1 cellular context compared by ENCODE assay signal in genomic region chr3:186605561-186606545, GRCh38.
TF ChIP-seq lines count a peak whose summit lies in the region.

No MANE protein-coding gene starts in this region.

TF ChIP-seq in HepG2, 621 proteins besides CTCF, POLR2A, EP300 and RAD21 (continued from another document and continues in another):
- no peak for TF ChIP-seq NFAT5 (CRISPR knock-in tag; IDR thresholded peaks at IDR 0.05)
- TF ChIP-seq ATF6 (CRISPR knock-in tag; conservative IDR thresholded peaks at IDR 0.05), result no peak
- TF ChIP-seq FOXC1 (CRISPR knock-in tag; IDR thresholded peaks at IDR 0.05; ENCODE audit: borderline replicate concordance), result peak; percentile 24; the same call in 1 of the 2 replicates
- peak; percentile 49; the same call in 1 of the 2 replicates for TF ChIP-seq SMYD3 (CRISPR knock-in tag; IDR thresholded peaks at IDR 0.05)
- TF ChIP-seq JUN (CRISPR knock-in tag; IDR thresholded peaks at IDR 0.05), result peak; percentile 60; the same call in 1 of the 2 replicates
- 0 out of 2 replicates have a peak, but pooled peaks have one; percentile 23 for TF ChIP-seq ZNF441 (CRISPR knock-in tag; IDR thresholded peaks at IDR 0.05; ENCODE audit: borderline replicate concordance)
- no peak for TF ChIP-seq ZUFSP (CRISPR knock-in tag; IDR thresholded peaks at IDR 0.05; ENCODE audit: borderline replicate concordance)
- no peak for TF ChIP-seq MXD4 (CRISPR knock-in tag; IDR thresholded peaks at IDR 0.05)
- peak; percentile 91 for TF ChIP-seq HOXA5 (CRISPR knock-in tag; IDR thresholded peaks at IDR 0.05)
- TF ChIP-seq MAZ (IDR thresholded peaks at IDR 0.05; ENCODE audit: borderline replicate concordance, low read depth, low read length), result no peak
- 0 out of 2 replicates have a peak, but pooled peaks have one; percentile 8 for TF ChIP-seq MAZ (CRISPR knock-in tag; IDR thresholded peaks at IDR 0.05; ENCODE audit: low read depth)
- TF ChIP-seq ZNF660 (CRISPR knock-in tag; IDR thresholded peaks at IDR 0.05; ENCODE audit: borderline replicate concordance, low read depth), result no peak
- peak; percentile 88 for TF ChIP-seq CREM (IDR thresholded peaks at IDR 0.05)
- TF ChIP-seq CREM (CRISPR knock-in tag; IDR thresholded peaks at IDR 0.05), result no peak
- TF ChIP-seq MIER3 (CRISPR knock-in tag; IDR thresholded peaks at IDR 0.05; ENCODE audit: borderline replicate concordance), result peak; percentile 71; the same call in 1 of the 2 replicates
- peak; percentile 60; the same call in 1 of the 2 replicates for TF ChIP-seq ZNF362 (CRISPR knock-in tag; IDR thresholded peaks at IDR 0.05; ENCODE audit: borderline replicate concordance)
- TF ChIP-seq TEAD3 (CRISPR knock-in tag; optimal IDR thresholded peaks at IDR 0.05; ENCODE audit: borderline replicate concordance), result peak; percentile 56
- peak; percentile 39; the same call in 1 of the 2 replicates for TF ChIP-seq ZNF609 (CRISPR knock-in tag; IDR thresholded peaks at IDR 0.05; ENCODE audit: borderline replicate concordance)
- 0 out of 2 replicates have a peak, but pooled peaks have one; percentile 37 for TF ChIP-seq ZNF335 (CRISPR knock-in tag; IDR thresholded peaks at IDR 0.05)
- TF ChIP-seq ZNF337 (CRISPR knock-in tag; IDR thresholded peaks at IDR 0.05; ENCODE audit: borderline replicate concordance, low read depth), result 0 out of 2 replicates have a peak, but pooled peaks have one; percentile 41
- TF ChIP-seq NBN (conservative IDR thresholded peaks at IDR 0.05), result no peak
- TF ChIP-seq KDM5B (CRISPR knock-in tag; IDR thresholded peaks at IDR 0.05; ENCODE audit: borderline replicate concordance), result no peak
- TF ChIP-seq HOXA9 (CRISPR knock-in tag; IDR thresholded peaks at IDR 0.05; ENCODE audit: borderline replicate concordance), result no peak
- no peak for TF ChIP-seq IRF9 (CRISPR knock-in tag; IDR thresholded peaks at IDR 0.05; ENCODE audit: borderline replicate concordance)
- TF ChIP-seq MATR3 (CRISPR knock-in tag; IDR thresholded peaks at IDR 0.05), result no peak
- peak; percentile 44; the same call in 1 of the 2 replicates for TF ChIP-seq ERF (CRISPR knock-in tag; IDR thresholded peaks at IDR 0.05)
- TF ChIP-seq ZNF326 (CRISPR knock-in tag; IDR thresholded peaks at IDR 0.05; ENCODE audit: borderline replicate concordance), result no peak
- TF ChIP-seq USF2 (IDR thresholded peaks at IDR 0.05; ENCODE audit: low read depth, low read length), result no peak
- no peak for TF ChIP-seq USF2 (CRISPR knock-in tag; IDR thresholded peaks at IDR 0.05; ENCODE audit: borderline replicate concordance)
- 0 out of 2 replicates have a peak, but pooled peaks have one; percentile 19 for TF ChIP-seq TAF1 (CRISPR knock-in tag; IDR thresholded peaks at IDR 0.05)
- peak; percentile 85 for TF ChIP-seq FOXP4 (CRISPR knock-in tag; IDR thresholded peaks at IDR 0.05)
- 0 out of 2 replicates have a peak, but pooled peaks have one; percentile 37 for TF ChIP-seq ZNF619 (CRISPR knock-in tag; IDR thresholded peaks at IDR 0.05)
- TF ChIP-seq MED1 (CRISPR knock-in tag; IDR thresholded peaks at IDR 0.05), result peak; percentile 99
- peak; percentile 89 for TF ChIP-seq RXRB (CRISPR knock-in tag; IDR thresholded peaks at IDR 0.05; ENCODE audit: borderline replicate concordance)
- no peak for TF ChIP-seq ZNF558 (CRISPR knock-in tag; IDR thresholded peaks at IDR 0.05; ENCODE audit: borderline replicate concordance)
- no peak for TF ChIP-seq LCORL (IDR thresholded peaks at IDR 0.05)
- peak; percentile 66; the same call in 1 of the 2 replicates for TF ChIP-seq LCORL (CRISPR knock-in tag; IDR thresholded peaks at IDR 0.05)
- peak; percentile 83 for TF ChIP-seq EHMT2 (IDR thresholded peaks at IDR 0.05; ENCODE audit: borderline replicate concordance, low read depth, low read length)
- TF ChIP-seq IRF2 (CRISPR knock-in tag; IDR thresholded peaks at IDR 0.05), result peak; percentile 68; the same call in 1 of the 2 replicates
- no peak for TF ChIP-seq GTF2F1 (IDR thresholded peaks at IDR 0.05; ENCODE audit: low read length)
- peak; percentile 74; the same call in 1 of the 2 replicates for TF ChIP-seq MIXL1 (CRISPR knock-in tag; IDR thresholded peaks at IDR 0.05)
- no peak for TF ChIP-seq RFX5 (IDR thresholded peaks at IDR 0.05; ENCODE audit: low read depth, low read length)
- peak; percentile 95 for TF ChIP-seq BCL6 (CRISPR knock-in tag; IDR thresholded peaks at IDR 0.05)
